22 cellular contexts compared by ENCODE assay signal in genomic region chr17:78005452-78006171, GRCh38. TPM values are rescaled to one million over a fixed set of nuclear protein-coding genes. Genes with fewer than 3 reads are reported as not detected.
A peak's percentile ranks its signal among the peaks of the same experiment; 100 is the strongest.
DNase-seq lines count a peak whose midpoint lies in the region; ATAC-seq and FAIRE-seq lines count a peak whose summit lies in the region.
"Had no signal": no experiment of that assay in that cellular context is flagged by ENCODE, and none has a peak within 500 bp of the region (broad histone marks: within the 10 kb centered on the region; RNA-seq: fewer than 3 reads in every experiment).

No MANE protein-coding gene starts in this region.

- DNase-seq in activated CD4-positive, alpha-beta T cell treated with anti-CD3 and anti-CD28 coated beads for 36 hours, result no peak
- no peak for DNase-seq in activated CD4-positive, alpha-beta T cell treated with anti-CD3 and anti-CD28 coated beads, Interleukin-2, amount 10 ng/mL, durations not matched to agents 7 days and 5 days
- DNase-seq in activated naive CD8-positive, alpha-beta T cell treated with anti-CD3 and anti-CD28 coated beads for 36 hours, result no peak
- DNase-seq in central memory CD8-positive, alpha-beta T cell (ENCODE audit: low spot score in 2 of 2), result no peak
- no peak for DNase-seq in stimulated activated naive CD8-positive, alpha-beta T cell treated with anti-CD3 and anti-CD28 coated beads, Interleukin-15, amount 100 ng/mL, for 72 hours
- no peak for DNase-seq in GM19239 (ENCODE audit: insufficient read length, low spot score)
- DNase-seq: Caco-2, DMS 273 treated with DMSO at 0.1 percent for 48 hours, DND-41, HCEC 1CT, KBM-7, MM.1S, NCI-H1048, NCI-H1417 treated with DMSO at 0.1 percent for 48 hours, NCI-H187, NCI-H446, NCI-H526, Peyer's patch had no signal

- H3K27me3 Mint-ChIP-seq in activated CD4-positive, alpha-beta T cell treated with anti-CD3 and anti-CD28 coated beads for 36 hours, result no peaks in the 10 kb centered on the region
- H3K27me3 Mint-ChIP-seq in activated CD4-positive, alpha-beta T cell treated with anti-CD3 and anti-CD28 coated beads, Interleukin-2, amount 10 ng/mL, durations not matched to agents 7 days and 5 days, result no peaks in the 10 kb centered on the region
- H3K27me3 Mint-ChIP-seq in activated naive CD8-positive, alpha-beta T cell, result no peaks in the 10 kb centered on the region
- no peaks in the 10 kb centered on the region for H3K27me3 Mint-ChIP-seq in activated naive CD8-positive, alpha-beta T cell treated with anti-CD3 and anti-CD28 coated beads for 36 hours
- no peaks in the 10 kb centered on the region for H3K27me3 Mint-ChIP-seq in central memory CD8-positive, alpha-beta T cell
- no peaks in the 10 kb centered on the region for H3K27me3 Mint-ChIP-seq in stimulated activated naive CD8-positive, alpha-beta T cell treated with anti-CD3 and anti-CD28 coated beads, Interleukin-15, amount 100 ng/mL, for 72 hours

- H3K27ac Mint-ChIP-seq in activated CD4-positive, alpha-beta T cell treated with anti-CD3 and anti-CD28 coated beads for 36 hours, result no peak overlapping the region
- H3K27ac Mint-ChIP-seq in activated CD4-positive, alpha-beta T cell treated with anti-CD3 and anti-CD28 coated beads, Interleukin-2, amount 10 ng/mL, durations not matched to agents 7 days and 5 days, result no peak overlapping the region
- H3K27ac Mint-ChIP-seq in activated naive CD8-positive, alpha-beta T cell, result peak overlapping the region; percentile 82
- no peak overlapping the region for H3K27ac Mint-ChIP-seq in activated naive CD8-positive, alpha-beta T cell treated with anti-CD3 and anti-CD28 coated beads for 36 hours
- peak overlapping the region; percentile 74 for H3K27ac Mint-ChIP-seq in central memory CD8-positive, alpha-beta T cell (ENCODE audit: low read depth)
- H3K27ac Mint-ChIP-seq in stimulated activated naive CD8-positive, alpha-beta T cell treated with anti-CD3 and anti-CD28 coated beads, Interleukin-15, amount 100 ng/mL, for 72 hours, result peak overlapping the region in 1 of 2 donors; percentile 35
- H3K27ac Mint-ChIP-seq: GM23338 had no signal

- H3K36me3 Mint-ChIP-seq in activated CD4-positive, alpha-beta T cell treated with anti-CD3 and anti-CD28 coated beads for 36 hours (ENCODE audit: low read depth), result peaks cover 18% of the 10 kb centered on the region
- H3K36me3 Mint-ChIP-seq in activated CD4-positive, alpha-beta T cell treated with anti-CD3 and anti-CD28 coated beads, Interleukin-2, amount 10 ng/mL, durations not matched to agents 7 days and 5 days (ENCODE audit: low read depth), result peaks cover 16% of the 10 kb centered on the region
- peaks cover 2% of the 10 kb centered on the region for H3K36me3 Mint-ChIP-seq in activated naive CD8-positive, alpha-beta T cell
- H3K36me3 Mint-ChIP-seq in activated naive CD8-positive, alpha-beta T cell treated with anti-CD3 and anti-CD28 coated beads for 36 hours, result peaks cover 13% of the 10 kb centered on the region
- H3K36me3 Mint-ChIP-seq in central memory CD8-positive, alpha-beta T cell (ENCODE audit: insufficient read depth), result peaks cover 32% of the 10 kb centered on the region

- peak; percentile 90 for ATAC-seq in activated CD4-positive, alpha-beta T cell treated with anti-CD3 and anti-CD28 coated beads for 36 hours
- ATAC-seq in central memory CD8-positive, alpha-beta T cell (replicated peaks; ENCODE audit: extremely low read depth, poor library complexity, severe bottlenecking), result no peak
- ATAC-seq in stimulated activated naive CD8-positive, alpha-beta T cell treated with anti-CD3 and anti-CD28 coated beads, Interleukin-15, amount 100 ng/mL, for 72 hours, result peak; percentile 56
- ATAC-seq in HG03196 (IDR thresholded peaks at IDR 0.05; ENCODE audit: unreplicated experiment), result no peak
- ATAC-seq: GM23338 had no signal

- no peak overlapping the region for H3K4me3 Mint-ChIP-seq in activated CD4-positive, alpha-beta T cell treated with anti-CD3 and anti-CD28 coated beads for 36 hours
- no peak overlapping the region for H3K4me3 Mint-ChIP-seq in activated CD4-positive, alpha-beta T cell treated with anti-CD3 and anti-CD28 coated beads, Interleukin-2, amount 10 ng/mL, durations not matched to agents 7 days and 5 days
- no peak overlapping the region for H3K4me3 Mint-ChIP-seq in activated naive CD8-positive, alpha-beta T cell
- no peak overlapping the region for H3K4me3 Mint-ChIP-seq in activated naive CD8-positive, alpha-beta T cell treated with anti-CD3 and anti-CD28 coated beads for 36 hours
- no peak overlapping the region for H3K4me3 Mint-ChIP-seq in central memory CD8-positive, alpha-beta T cell
- H3K4me3 Mint-ChIP-seq in stimulated activated naive CD8-positive, alpha-beta T cell treated with anti-CD3 and anti-CD28 coated beads, Interleukin-15, amount 100 ng/mL, for 72 hours, result peak overlapping the region in 1 of 2 donors; percentile 30
- H3K4me3 Mint-ChIP-seq: GM23338 had no signal

- no peak for FAIRE-seq in GM19239 (lab: Jason Lieb, UNC)
- FAIRE-seq: GM12891 had no signal

- CTCF ChIA-PET in activated CD4-positive, alpha-beta T cell treated with anti-CD3 and anti-CD28 coated beads for 36 hours (lab: Charles Lee), result interaction anchor here (0.6 to 5.0 kb wide), 6 partner anchors 8 to 249 kb away, joined by 3 to 26 read pairs (median 4); no protein-coding TSS in a partner anchor
- CTCF ChIA-PET in activated CD4-positive, alpha-beta T cell treated with anti-CD3 and anti-CD28 coated beads, Interleukin-2, amount 10 ng/mL, durations not matched to agents 7 days and 5 days (lab: Charles Lee), result interaction anchor here (0.7 to 3.5 kb wide), 2 partner anchors 8 to 933 kb away, joined by 3 to 10 read pairs; no protein-coding TSS in a partner anchor

- no peaks in the 10 kb centered on the region for H3K9me3 Mint-ChIP-seq in activated CD4-positive, alpha-beta T cell treated with anti-CD3 and anti-CD28 coated beads for 36 hours (ENCODE audit: low read depth)
- H3K9me3 Mint-ChIP-seq in activated CD4-positive, alpha-beta T cell treated with anti-CD3 and anti-CD28 coated beads, Interleukin-2, amount 10 ng/mL, durations not matched to agents 7 days and 5 days, result no peaks in the 10 kb centered on the region
- no peaks in the 10 kb centered on the region for H3K9me3 Mint-ChIP-seq in activated naive CD8-positive, alpha-beta T cell (ENCODE audit: low read depth)
- no peaks in the 10 kb centered on the region for H3K9me3 Mint-ChIP-seq in activated naive CD8-positive, alpha-beta T cell treated with anti-CD3 and anti-CD28 coated beads for 36 hours
- no peaks in the 10 kb centered on the region for H3K9me3 Mint-ChIP-seq in central memory CD8-positive, alpha-beta T cell
- H3K9me3 Mint-ChIP-seq in stimulated activated naive CD8-positive, alpha-beta T cell treated with anti-CD3 and anti-CD28 coated beads, Interleukin-15, amount 100 ng/mL, for 72 hours, result no peaks in the 10 kb centered on the region
- H3K9me3 Mint-ChIP-seq: GM23338 had no signal

- intact Hi-C loops in activated CD4-positive, alpha-beta T cell treated with anti-CD3 and anti-CD28 coated beads for 36 hours (cut with DNase I, micrococcal nuclease), result loop anchor here in 1 of 2 experiments (2.0 kb wide), 1 partner anchor 47 kb away; the partner anchor contains the start of gene TNRC6C

- peaks cover 48% of the 10 kb centered on the region for H3K4me1 Mint-ChIP-seq in activated CD4-positive, alpha-beta T cell treated with anti-CD3 and anti-CD28 coated beads for 36 hours
- H3K4me1 Mint-ChIP-seq in activated CD4-positive, alpha-beta T cell treated with anti-CD3 and anti-CD28 coated beads, Interleukin-2, amount 10 ng/mL, durations not matched to agents 7 days and 5 days, result peaks cover 12% of the 10 kb centered on the region
- H3K4me1 Mint-ChIP-seq in activated naive CD8-positive, alpha-beta T cell (ENCODE audit: low read depth), result peaks cover 46% of the 10 kb centered on the region
- peaks cover 40% of the 10 kb centered on the region for H3K4me1 Mint-ChIP-seq in activated naive CD8-positive, alpha-beta T cell treated with anti-CD3 and anti-CD28 coated beads for 36 hours
- peaks cover 36% of the 10 kb centered on the region for H3K4me1 Mint-ChIP-seq in central memory CD8-positive, alpha-beta T cell
- H3K4me1 Mint-ChIP-seq in stimulated activated naive CD8-positive, alpha-beta T cell treated with anti-CD3 and anti-CD28 coated beads, Interleukin-15, amount 100 ng/mL, for 72 hours, result peaks cover 40% of the 10 kb centered on the region

- POLR2A ChIA-PET in activated CD4-positive, alpha-beta T cell treated with anti-CD3 and anti-CD28 coated beads for 36 hours (lab: Charles Lee), result interaction anchor here (1.8 kb wide), 1 partner anchor 47 kb away, joined by 10 read pairs; the partner anchor contains the start of gene TNRC6C
- POLR2A ChIA-PET in activated CD4-positive, alpha-beta T cell treated with anti-CD3 and anti-CD28 coated beads, Interleukin-2, amount 10 ng/mL, durations not matched to agents 7 days and 5 days (lab: Charles Lee), result no interaction called here

RNA-seq across cellular contexts. Expression of gene TNRC6C, which starts 47.1 kb away (rescaled TPM):
- total RNA-seq in activated CD4-positive, alpha-beta T cell treated with anti-CD3 and anti-CD28 coated beads for 36 hours, result 10 to 100 TPM; 19.6 to 20.3 TPM
- 10 to 100 TPM; 40.2 to 41.8 TPM for total RNA-seq in activated CD4-positive, alpha-beta T cell treated with anti-CD3 and anti-CD28 coated beads, Interleukin-2, amount 10 ng/mL, durations not matched to agents 7 days and 5 days
- 10 to 100 TPM; 16.2 to 19.2 TPM for total RNA-seq in activated naive CD8-positive, alpha-beta T cell treated with anti-CD3 and anti-CD28 coated beads for 36 hours

Comparison
In these comparisons a context has a peak if more than half of its experiments do, and no peak if none do; other contexts are left out.
1. H3K27ac Mint-ChIP-seq: peak in activated naive CD8-positive, alpha-beta T cell (single experiment) and central memory CD8-positive, alpha-beta T cell (single experiment); none in activated CD4-positive, alpha-beta T cell treated with anti-CD3 and anti-CD28 coated beads for 36 hours (single experiment), activated CD4-positive, alpha-beta T cell treated with anti-CD3 and anti-CD28 coated beads, Interleukin-2, amount 10 ng/mL, durations not matched to agents 7 days and 5 days (single experiment) and activated naive CD8-positive, alpha-beta T cell treated with anti-CD3 and anti-CD28 coated beads for 36 hours (single experiment).
2. ATAC-seq: peak in activated CD4-positive, alpha-beta T cell treated with anti-CD3 and anti-CD28 coated beads for 36 hours (single experiment) and stimulated activated naive CD8-positive, alpha-beta T cell treated with anti-CD3 and anti-CD28 coated beads, Interleukin-15, amount 100 ng/mL, for 72 hours (single experiment); none in central memory CD8-positive, alpha-beta T cell (single experiment) and HG03196 (single experiment).